12 cellular contexts compared by ENCODE assay signal in genomic region chr3:46395210-46395661, GRCh38. TPM values are rescaled to one million over a fixed set of nuclear protein-coding genes. Genes with fewer than 3 reads are reported as not detected.
DNase-seq lines count a peak whose midpoint lies in the region; ATAC-seq and TF ChIP-seq lines count a peak whose summit lies in the region.
"Had no signal": no experiment of that assay in that cellular context is flagged by ENCODE, and none has a peak within 500 bp of the region (broad histone marks: within the 10 kb centered on the region; RNA-seq: fewer than 3 reads in every experiment).

No MANE protein-coding gene starts in this region.

- H3K27ac ChIP-seq in PC-9 (peak overlapping the region; percentile 95), foreskin keratinocyte (no peak overlapping the region)
- H3K27ac ChIP-seq: SJSA1 had no signal

- intact Hi-C loops in natural killer cell (cut with micrococcal nuclease) (no loop called here), PC-9 (cut with micrococcal nuclease; ENCODE audit: unreplicated experiment) (no loop called here)

- peak; percentile 22 for DNase-seq in natural killer cell treated with Interleukin-12 subunit alpha and Interleukin-12 subunit beta and Interleukin-15 and Interleukin-18, amount 100 ng/mL, for 72 hours (ENCODE audit: low spot score)
- no peak for DNase-seq in natural killer cell
- DNase-seq in PC-9 = peak in 1 of 2 experiments; percentile 69
- no peak for DNase-seq in foreskin keratinocyte
- DNase-seq in H4 (ENCODE audit: low spot score) = no peak
- DNase-seq in NK-92 (lab: John Stamatoyannopoulos, UW; ENCODE audit: unreplicated experiment) = no peak
- DNase-seq in superior temporal gyrus (ENCODE audit: extremely low spot score) = no peak
- DNase-seq in activated CD4-positive, alpha-beta T cell treated with anti-CD3 and anti-CD28 coated beads for 48 hours = no peak
- DNase-seq: activated CD4-positive, alpha-beta T cell treated with anti-CD3 and anti-CD28 coated beads for 1 hour; activated gamma-delta T cell; NCI-H2171 treated with DMSO at 0.1 percent for 48 hours had no signal

- BruUV-seq in PC-9 (replicated peaks; lab: Mats Ljungman, UMichigan) = no TSS peak

- H3K27me3 ChIP-seq in PC-9 (ENCODE audit: insufficient read depth, low read depth) (no peaks in the 10 kb centered on the region), foreskin keratinocyte (no peaks in the 10 kb centered on the region)
- H3K27me3 ChIP-seq: SJSA1 had no signal

- H3K27me3 Mint-ChIP-seq in natural killer cell treated with Interleukin-12 subunit alpha and Interleukin-12 subunit beta and Interleukin-15 and Interleukin-18, amount 100 ng/mL, for 72 hours = peaks cover 0 to 4% of the 10 kb centered on the region in 2 donors
- H3K27me3 Mint-ChIP-seq in natural killer cell (ENCODE audit: low read depth in 2 of 2) = peaks cover 0 to 4% of the 10 kb centered on the region in 2 donors

- CTCF ChIA-PET in PC-9 (lab: Charles Lee) = no interaction called here

- no peaks in the 10 kb centered on the region for H3K36me3 Mint-ChIP-seq in natural killer cell treated with Interleukin-12 subunit alpha and Interleukin-12 subunit beta and Interleukin-15 and Interleukin-18, amount 100 ng/mL, for 72 hours
- H3K36me3 Mint-ChIP-seq in natural killer cell = no peaks in the 10 kb centered on the region

- peaks cover 7 to 18% of the 10 kb centered on the region in 2 donors for H3K4me1 Mint-ChIP-seq in natural killer cell treated with Interleukin-12 subunit alpha and Interleukin-12 subunit beta and Interleukin-15 and Interleukin-18, amount 100 ng/mL, for 72 hours (ENCODE audit: low read depth in 2 of 2)
- H3K4me1 Mint-ChIP-seq in natural killer cell = peaks cover 10 to 16% of the 10 kb centered on the region in 2 donors

- no peaks in the 10 kb centered on the region for H4K20me1 ChIP-seq in PC-9 (ENCODE audit: insufficient read depth)

- no peaks in the 10 kb centered on the region for H3K9me3 Mint-ChIP-seq in natural killer cell treated with Interleukin-12 subunit alpha and Interleukin-12 subunit beta and Interleukin-15 and Interleukin-18, amount 100 ng/mL, for 72 hours
- no peaks in the 10 kb centered on the region for H3K9me3 Mint-ChIP-seq in natural killer cell

- no peak overlapping the region for H3K4me3 Mint-ChIP-seq in natural killer cell treated with Interleukin-12 subunit alpha and Interleukin-12 subunit beta and Interleukin-15 and Interleukin-18, amount 100 ng/mL, for 72 hours
- no peak overlapping the region for H3K4me3 Mint-ChIP-seq in natural killer cell

- H3K79me2 ChIP-seq in PC-9 (ENCODE audit: low read depth) = peaks cover 38% of the 10 kb centered on the region

- POLR2A ChIA-PET in PC-9 (lab: Charles Lee; ENCODE audit: unreplicated experiment) = no interaction called here

- H3K4me1 ChIP-seq in PC-9 (replicated peaks; ENCODE audit: insufficient read depth) (peaks cover 69% of the 10 kb centered on the region), foreskin keratinocyte (no peaks in the 10 kb centered on the region)

- H3K9me2 ChIP-seq in PC-9 (ENCODE audit: insufficient read depth) = no peaks in the 10 kb centered on the region

- ATAC-seq in natural killer cell treated with Interleukin-12 subunit alpha and Interleukin-12 subunit beta and Interleukin-15 and Interleukin-18, amount 100 ng/mL, for 72 hours = no peak
- ATAC-seq in natural killer cell = no peak
- no peak for ATAC-seq in foreskin keratinocyte

- H3K4me3 ChIP-seq in PC-9 = 0 out of 2 replicates have a peak overlapping the region, but pooled peaks have one; percentile 3
- H3K4me3 ChIP-seq: SJSA1 had no signal

- H3K36me3 ChIP-seq in PC-9 (ENCODE audit: low read depth) = no peaks in the 10 kb centered on the region; the same call in 1 of the 2 replicates
- H3K36me3 ChIP-seq: SJSA1 had no signal

- no peak overlapping the region for H2AFZ ChIP-seq in PC-9

- no peak overlapping the region for H3K27ac Mint-ChIP-seq in natural killer cell treated with Interleukin-12 subunit alpha and Interleukin-12 subunit beta and Interleukin-15 and Interleukin-18, amount 100 ng/mL, for 72 hours
- H3K27ac Mint-ChIP-seq in natural killer cell = no peak overlapping the region

- H3F3A ChIP-seq in PC-9 (ENCODE audit: insufficient read depth, low read depth) = peaks cover 56% of the 10 kb centered on the region

- H3K9me3 ChIP-seq in PC-9 (ENCODE audit: insufficient read depth, low read depth) = no peaks in the 10 kb centered on the region
- H3K9me3 ChIP-seq: SJSA1 had no signal

- TF ChIP-seq CTCF in natural killer cell (IDR thresholded peaks at IDR 0.05) (no peak), PC-9 (conservative IDR thresholded peaks at IDR 0.05) (peak; percentile 27; the same call in 1 of the 2 replicates), foreskin keratinocyte (conservative IDR thresholded peaks at IDR 0.05) (peak; percentile 28)

- peak overlapping the region; percentile 71 for H3K4me2 ChIP-seq in PC-9

RNA-seq across cellular contexts. Expression of gene CCRL2, which starts 11.8 kb away (rescaled TPM):
- 1 to 10 TPM; 4.0 to 6.2 TPM for total RNA-seq in natural killer cell treated with Interleukin-12 subunit alpha and Interleukin-12 subunit beta and Interleukin-15 and Interleukin-18, amount 100 ng/mL, for 72 hours
- total RNA-seq in natural killer cell = 1 to 10 TPM; 3.0 to 4.6 (median 3.8) TPM
- total RNA-seq in PC-9 (2021) = 1.2 TPM in 2 replicates
- not detected in 2 replicates for total RNA-seq in foreskin keratinocyte
- not detected in 2 replicates for polyA plus RNA-seq in foreskin keratinocyte
- total RNA-seq in H4 (2014; rRNA removed; shearing (Covaris generic)) = 0.46 and 6.6 TPM in 2 replicates

RNA-seq across cellular contexts. Expression of gene CCR5, which starts 24.5 kb away (rescaled TPM):
- total RNA-seq in natural killer cell treated with Interleukin-12 subunit alpha and Interleukin-12 subunit beta and Interleukin-15 and Interleukin-18, amount 100 ng/mL, for 72 hours = 10 to 100 TPM; 28.3 to 46.2 TPM
- total RNA-seq in natural killer cell (1 to 10 TPM in 2 of 3 donors, under 1 TPM in 1; 0.59 to 7.6 (median 1.0) TPM), PC-9 (2021) (not detected in 2 replicates), foreskin keratinocyte (not detected in 2 replicates)
- polyA plus RNA-seq in foreskin keratinocyte = not detected in 2 replicates
- total RNA-seq in H4 (2014; rRNA removed; shearing (Covaris generic)) = not detected in 2 replicates
- total RNA-seq: SJSA1 had no signal

RNA-seq across cellular contexts. Expression of gene CCR2, which starts 41.3 kb away (rescaled TPM):
- 1 to 10 TPM in 1 of 2 donors, under 1 TPM in 1; 0.48 to 2.5 TPM for total RNA-seq in natural killer cell treated with Interleukin-12 subunit alpha and Interleukin-12 subunit beta and Interleukin-15 and Interleukin-18, amount 100 ng/mL, for 72 hours
- total RNA-seq in natural killer cell (1 to 10 TPM in 2 of 3 donors, under 1 TPM in 1; 0.21 to 9.8 (median 1.7) TPM), PC-9 (2021) (not detected in 2 replicates), foreskin keratinocyte (not detected in 2 replicates)
- not detected in 2 replicates for polyA plus RNA-seq in foreskin keratinocyte
- total RNA-seq in H4 (2014; rRNA removed; shearing (Covaris generic)) = not detected in 2 replicates
- total RNA-seq: SJSA1 had no signal
